1 cellular context compared by ENCODE assay signal in the genomic region with DNA sequence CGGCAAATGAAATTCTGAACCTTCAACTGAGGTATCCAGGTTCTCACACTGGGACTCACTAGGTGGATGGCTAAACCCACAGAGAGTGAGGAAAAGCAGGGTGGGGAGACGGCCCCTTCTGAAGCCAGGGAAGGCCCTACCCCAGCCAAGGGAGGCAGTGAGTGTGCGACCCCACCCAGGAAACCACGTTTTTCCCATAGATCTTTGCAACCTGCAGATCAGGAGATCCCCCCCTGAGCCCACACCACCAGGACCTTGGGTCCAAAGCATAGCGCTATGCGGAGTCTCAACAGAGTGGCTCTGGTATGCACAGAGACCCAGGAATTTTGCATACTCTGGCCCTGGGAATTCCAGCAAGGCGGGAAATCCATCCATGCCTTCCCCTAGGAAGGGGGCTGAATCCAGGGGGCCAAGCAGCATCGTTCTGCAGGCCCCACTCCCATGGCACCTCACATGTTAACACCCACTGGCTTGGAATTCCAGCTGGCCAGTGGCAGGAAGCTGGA.
TF ChIP-seq lines count a peak whose summit lies in the region.

No MANE protein-coding gene starts in this region.

TF ChIP-seq in HepG2, 621 proteins besides CTCF, POLR2A, EP300 and RAD21 (continued from another document and continues in another):
- TF ChIP-seq TBL1XR1 (IDR thresholded peaks at IDR 0.05; ENCODE audit: borderline replicate concordance, low read length, partially characterized antibody) (no peak), ZSCAN21 (CRISPR knock-in tag; IDR thresholded peaks at IDR 0.05; ENCODE audit: borderline replicate concordance) (no peak), ZSCAN31 (CRISPR knock-in tag; IDR thresholded peaks at IDR 0.05; ENCODE audit: low read depth) (no peak), POLR2AphosphoS2 (IDR thresholded peaks at IDR 0.05; ENCODE audit: low read depth, low read length) (no peak), SMARCC2 (IDR thresholded peaks at IDR 0.05) (no peak), ZNF747 (CRISPR knock-in tag; IDR thresholded peaks at IDR 0.05; ENCODE audit: borderline replicate concordance) (no peak), MED1 (CRISPR knock-in tag; IDR thresholded peaks at IDR 0.05) (no peak), KMT2B (CRISPR knock-in tag; IDR thresholded peaks at IDR 0.05) (no peak), ZNF772 (CRISPR knock-in tag; IDR thresholded peaks at IDR 0.05) (no peak), RARG (CRISPR knock-in tag; IDR thresholded peaks at IDR 0.05; ENCODE audit: low read depth) (no peak), POLR2AphosphoS5 (IDR thresholded peaks at IDR 0.05; ENCODE audit: low read depth, low read length) (no peak), NR2F6 (IDR thresholded peaks at IDR 0.05) (no peak), NR2F6 (CRISPR knock-in tag; IDR thresholded peaks at IDR 0.05) (no peak), FOXA3 (CRISPR knock-in tag; IDR thresholded peaks at IDR 0.05) (no peak), ZNF253 (CRISPR knock-in tag; IDR thresholded peaks at IDR 0.05; ENCODE audit: borderline replicate concordance) (no peak), GATA4 (IDR thresholded peaks at IDR 0.05; ENCODE audit: borderline replicate concordance, low read depth) (no peak), ZNF468 (CRISPR knock-in tag; IDR thresholded peaks at IDR 0.05) (no peak), DR1 (CRISPR knock-in tag; IDR thresholded peaks at IDR 0.05) (no peak), ZMYM3 (CRISPR knock-in tag; IDR thresholded peaks at IDR 0.05) (no peak), ZNF570 (CRISPR knock-in tag; IDR thresholded peaks at IDR 0.05; ENCODE audit: borderline replicate concordance) (no peak)
- TF ChIP-seq, protein P1, sequence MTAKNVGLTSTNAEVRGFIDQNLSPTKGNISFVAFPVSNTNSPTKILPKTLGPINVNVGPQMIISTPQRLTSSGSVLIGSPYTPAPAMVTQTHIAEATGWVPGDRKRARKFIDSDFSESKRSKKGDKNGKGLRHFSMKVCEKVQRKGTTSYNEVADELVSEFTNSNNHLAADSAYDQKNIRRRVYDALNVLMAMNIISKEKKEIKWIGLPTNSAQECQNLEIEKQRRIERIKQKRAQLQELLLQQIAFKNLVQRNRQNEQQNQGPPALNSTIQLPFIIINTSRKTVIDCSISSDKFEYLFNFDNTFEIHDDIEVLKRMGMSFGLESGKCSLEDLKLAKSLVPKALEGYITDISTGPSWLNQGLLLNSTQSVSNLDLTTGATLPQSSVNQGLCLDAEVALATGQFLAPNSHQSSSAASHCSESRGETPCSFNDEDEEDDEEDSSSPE (CRISPR knock-in tag; IDR thresholded peaks at IDR 0.05) = no peak
- TF ChIP-seq, protein P2, sequence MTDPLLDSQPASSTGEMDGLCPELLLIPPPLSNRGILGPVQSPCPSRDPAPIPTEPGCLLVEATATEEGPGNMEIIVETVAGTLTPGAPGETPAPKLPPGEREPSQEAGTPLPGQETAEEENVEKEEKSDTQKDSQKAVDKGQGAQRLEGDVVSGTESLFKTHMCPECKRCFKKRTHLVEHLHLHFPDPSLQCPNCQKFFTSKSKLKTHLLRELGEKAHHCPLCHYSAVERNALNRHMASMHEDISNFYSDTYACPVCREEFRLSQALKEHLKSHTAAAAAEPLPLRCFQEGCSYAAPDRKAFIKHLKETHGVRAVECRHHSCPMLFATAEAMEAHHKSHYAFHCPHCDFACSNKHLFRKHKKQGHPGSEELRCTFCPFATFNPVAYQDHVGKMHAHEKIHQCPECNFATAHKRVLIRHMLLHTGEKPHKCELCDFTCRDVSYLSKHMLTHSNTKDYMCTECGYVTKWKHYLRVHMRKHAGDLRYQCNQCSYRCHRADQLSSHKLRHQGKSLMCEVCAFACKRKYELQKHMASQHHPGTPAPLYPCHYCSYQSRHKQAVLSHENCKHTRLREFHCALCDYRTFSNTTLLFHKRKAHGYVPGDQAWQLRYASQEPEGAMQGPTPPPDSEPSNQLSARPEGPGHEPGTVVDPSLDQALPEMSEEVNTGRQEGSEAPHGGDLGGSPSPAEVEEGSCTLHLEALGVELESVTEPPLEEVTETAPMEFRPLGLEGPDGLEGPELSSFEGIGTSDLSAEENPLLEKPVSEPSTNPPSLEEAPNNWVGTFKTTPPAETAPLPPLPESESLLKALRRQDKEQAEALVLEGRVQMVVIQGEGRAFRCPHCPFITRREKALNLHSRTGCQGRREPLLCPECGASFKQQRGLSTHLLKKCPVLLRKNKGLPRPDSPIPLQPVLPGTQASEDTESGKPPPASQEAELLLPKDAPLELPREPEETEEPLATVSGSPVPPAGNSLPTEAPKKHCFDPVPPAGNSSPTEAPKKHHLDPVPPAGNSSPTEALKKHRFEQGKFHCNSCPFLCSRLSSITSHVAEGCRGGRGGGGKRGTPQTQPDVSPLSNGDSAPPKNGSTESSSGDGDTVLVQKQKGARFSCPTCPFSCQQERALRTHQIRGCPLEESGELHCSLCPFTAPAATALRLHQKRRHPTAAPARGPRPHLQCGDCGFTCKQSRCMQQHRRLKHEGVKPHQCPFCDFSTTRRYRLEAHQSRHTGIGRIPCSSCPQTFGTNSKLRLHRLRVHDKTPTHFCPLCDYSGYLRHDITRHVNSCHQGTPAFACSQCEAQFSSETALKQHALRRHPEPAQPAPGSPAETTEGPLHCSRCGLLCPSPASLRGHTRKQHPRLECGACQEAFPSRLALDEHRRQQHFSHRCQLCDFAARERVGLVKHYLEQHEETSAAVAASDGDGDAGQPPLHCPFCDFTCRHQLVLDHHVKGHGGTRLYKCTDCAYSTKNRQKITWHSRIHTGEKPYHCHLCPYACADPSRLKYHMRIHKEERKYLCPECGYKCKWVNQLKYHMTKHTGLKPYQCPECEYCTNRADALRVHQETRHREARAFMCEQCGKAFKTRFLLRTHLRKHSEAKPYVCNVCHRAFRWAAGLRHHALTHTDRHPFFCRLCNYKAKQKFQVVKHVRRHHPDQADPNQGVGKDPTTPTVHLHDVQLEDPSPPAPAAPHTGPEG (CRISPR knock-in tag; IDR thresholded peaks at IDR 0.05) = 0 out of 2 replicates have a peak, but pooled peaks have one; percentile 46
- TF ChIP-seq, protein P3, sequence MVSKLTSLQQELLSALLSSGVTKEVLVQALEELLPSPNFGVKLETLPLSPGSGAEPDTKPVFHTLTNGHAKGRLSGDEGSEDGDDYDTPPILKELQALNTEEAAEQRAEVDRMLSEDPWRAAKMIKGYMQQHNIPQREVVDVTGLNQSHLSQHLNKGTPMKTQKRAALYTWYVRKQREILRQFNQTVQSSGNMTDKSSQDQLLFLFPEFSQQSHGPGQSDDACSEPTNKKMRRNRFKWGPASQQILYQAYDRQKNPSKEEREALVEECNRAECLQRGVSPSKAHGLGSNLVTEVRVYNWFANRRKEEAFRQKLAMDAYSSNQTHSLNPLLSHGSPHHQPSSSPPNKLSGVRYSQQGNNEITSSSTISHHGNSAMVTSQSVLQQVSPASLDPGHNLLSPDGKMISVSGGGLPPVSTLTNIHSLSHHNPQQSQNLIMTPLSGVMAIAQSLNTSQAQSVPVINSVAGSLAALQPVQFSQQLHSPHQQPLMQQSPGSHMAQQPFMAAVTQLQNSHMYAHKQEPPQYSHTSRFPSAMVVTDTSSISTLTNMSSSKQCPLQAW (CRISPR knock-in tag; IDR thresholded peaks at IDR 0.05) = no peak
- TF ChIP-seq, protein P4, sequence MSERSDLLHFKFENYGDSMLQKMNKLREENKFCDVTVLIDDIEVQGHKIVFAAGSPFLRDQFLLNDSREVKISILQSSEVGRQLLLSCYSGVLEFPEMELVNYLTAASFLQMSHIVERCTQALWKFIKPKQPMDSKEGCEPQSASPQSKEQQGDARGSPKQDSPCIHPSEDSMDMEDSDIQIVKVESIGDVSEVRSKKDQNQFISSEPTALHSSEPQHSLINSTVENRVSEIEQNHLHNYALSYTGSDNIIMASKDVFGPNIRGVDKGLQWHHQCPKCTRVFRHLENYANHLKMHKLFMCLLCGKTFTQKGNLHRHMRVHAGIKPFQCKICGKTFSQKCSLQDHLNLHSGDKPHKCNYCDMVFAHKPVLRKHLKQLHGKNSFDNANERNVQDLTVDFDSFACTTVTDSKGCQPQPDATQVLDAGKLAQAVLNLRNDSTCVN (CRISPR knock-in tag; IDR thresholded peaks at IDR 0.05; ENCODE audit: borderline replicate concordance) = no peak
- TF ChIP-seq, protein P5, sequence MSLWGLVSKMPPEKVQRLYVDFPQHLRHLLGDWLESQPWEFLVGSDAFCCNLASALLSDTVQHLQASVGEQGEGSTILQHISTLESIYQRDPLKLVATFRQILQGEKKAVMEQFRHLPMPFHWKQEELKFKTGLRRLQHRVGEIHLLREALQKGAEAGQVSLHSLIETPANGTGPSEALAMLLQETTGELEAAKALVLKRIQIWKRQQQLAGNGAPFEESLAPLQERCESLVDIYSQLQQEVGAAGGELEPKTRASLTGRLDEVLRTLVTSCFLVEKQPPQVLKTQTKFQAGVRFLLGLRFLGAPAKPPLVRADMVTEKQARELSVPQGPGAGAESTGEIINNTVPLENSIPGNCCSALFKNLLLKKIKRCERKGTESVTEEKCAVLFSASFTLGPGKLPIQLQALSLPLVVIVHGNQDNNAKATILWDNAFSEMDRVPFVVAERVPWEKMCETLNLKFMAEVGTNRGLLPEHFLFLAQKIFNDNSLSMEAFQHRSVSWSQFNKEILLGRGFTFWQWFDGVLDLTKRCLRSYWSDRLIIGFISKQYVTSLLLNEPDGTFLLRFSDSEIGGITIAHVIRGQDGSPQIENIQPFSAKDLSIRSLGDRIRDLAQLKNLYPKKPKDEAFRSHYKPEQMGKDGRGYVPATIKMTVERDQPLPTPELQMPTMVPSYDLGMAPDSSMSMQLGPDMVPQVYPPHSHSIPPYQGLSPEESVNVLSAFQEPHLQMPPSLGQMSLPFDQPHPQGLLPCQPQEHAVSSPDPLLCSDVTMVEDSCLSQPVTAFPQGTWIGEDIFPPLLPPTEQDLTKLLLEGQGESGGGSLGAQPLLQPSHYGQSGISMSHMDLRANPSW (CRISPR knock-in tag; IDR thresholded peaks at IDR 0.05; ENCODE audit: borderline replicate concordance) = no peak
- TF ChIP-seq, protein P6, sequence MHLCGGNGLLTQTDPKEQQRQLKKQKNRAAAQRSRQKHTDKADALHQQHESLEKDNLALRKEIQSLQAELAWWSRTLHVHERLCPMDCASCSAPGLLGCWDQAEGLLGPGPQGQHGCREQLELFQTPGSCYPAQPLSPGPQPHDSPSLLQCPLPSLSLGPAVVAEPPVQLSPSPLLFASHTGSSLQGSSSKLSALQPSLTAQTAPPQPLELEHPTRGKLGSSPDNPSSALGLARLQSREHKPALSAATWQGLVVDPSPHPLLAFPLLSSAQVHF (CRISPR knock-in tag; IDR thresholded peaks at IDR 0.05) = no peak
- TF ChIP-seq, protein P7, sequence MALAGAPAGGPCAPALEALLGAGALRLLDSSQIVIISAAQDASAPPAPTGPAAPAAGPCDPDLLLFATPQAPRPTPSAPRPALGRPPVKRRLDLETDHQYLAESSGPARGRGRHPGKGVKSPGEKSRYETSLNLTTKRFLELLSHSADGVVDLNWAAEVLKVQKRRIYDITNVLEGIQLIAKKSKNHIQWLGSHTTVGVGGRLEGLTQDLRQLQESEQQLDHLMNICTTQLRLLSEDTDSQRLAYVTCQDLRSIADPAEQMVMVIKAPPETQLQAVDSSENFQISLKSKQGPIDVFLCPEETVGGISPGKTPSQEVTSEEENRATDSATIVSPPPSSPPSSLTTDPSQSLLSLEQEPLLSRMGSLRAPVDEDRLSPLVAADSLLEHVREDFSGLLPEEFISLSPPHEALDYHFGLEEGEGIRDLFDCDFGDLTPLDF (CRISPR knock-in tag; IDR thresholded peaks at IDR 0.05) = 0 out of 2 replicates have a peak, but pooled peaks have one; percentile 45
- TF ChIP-seq, protein P8, sequence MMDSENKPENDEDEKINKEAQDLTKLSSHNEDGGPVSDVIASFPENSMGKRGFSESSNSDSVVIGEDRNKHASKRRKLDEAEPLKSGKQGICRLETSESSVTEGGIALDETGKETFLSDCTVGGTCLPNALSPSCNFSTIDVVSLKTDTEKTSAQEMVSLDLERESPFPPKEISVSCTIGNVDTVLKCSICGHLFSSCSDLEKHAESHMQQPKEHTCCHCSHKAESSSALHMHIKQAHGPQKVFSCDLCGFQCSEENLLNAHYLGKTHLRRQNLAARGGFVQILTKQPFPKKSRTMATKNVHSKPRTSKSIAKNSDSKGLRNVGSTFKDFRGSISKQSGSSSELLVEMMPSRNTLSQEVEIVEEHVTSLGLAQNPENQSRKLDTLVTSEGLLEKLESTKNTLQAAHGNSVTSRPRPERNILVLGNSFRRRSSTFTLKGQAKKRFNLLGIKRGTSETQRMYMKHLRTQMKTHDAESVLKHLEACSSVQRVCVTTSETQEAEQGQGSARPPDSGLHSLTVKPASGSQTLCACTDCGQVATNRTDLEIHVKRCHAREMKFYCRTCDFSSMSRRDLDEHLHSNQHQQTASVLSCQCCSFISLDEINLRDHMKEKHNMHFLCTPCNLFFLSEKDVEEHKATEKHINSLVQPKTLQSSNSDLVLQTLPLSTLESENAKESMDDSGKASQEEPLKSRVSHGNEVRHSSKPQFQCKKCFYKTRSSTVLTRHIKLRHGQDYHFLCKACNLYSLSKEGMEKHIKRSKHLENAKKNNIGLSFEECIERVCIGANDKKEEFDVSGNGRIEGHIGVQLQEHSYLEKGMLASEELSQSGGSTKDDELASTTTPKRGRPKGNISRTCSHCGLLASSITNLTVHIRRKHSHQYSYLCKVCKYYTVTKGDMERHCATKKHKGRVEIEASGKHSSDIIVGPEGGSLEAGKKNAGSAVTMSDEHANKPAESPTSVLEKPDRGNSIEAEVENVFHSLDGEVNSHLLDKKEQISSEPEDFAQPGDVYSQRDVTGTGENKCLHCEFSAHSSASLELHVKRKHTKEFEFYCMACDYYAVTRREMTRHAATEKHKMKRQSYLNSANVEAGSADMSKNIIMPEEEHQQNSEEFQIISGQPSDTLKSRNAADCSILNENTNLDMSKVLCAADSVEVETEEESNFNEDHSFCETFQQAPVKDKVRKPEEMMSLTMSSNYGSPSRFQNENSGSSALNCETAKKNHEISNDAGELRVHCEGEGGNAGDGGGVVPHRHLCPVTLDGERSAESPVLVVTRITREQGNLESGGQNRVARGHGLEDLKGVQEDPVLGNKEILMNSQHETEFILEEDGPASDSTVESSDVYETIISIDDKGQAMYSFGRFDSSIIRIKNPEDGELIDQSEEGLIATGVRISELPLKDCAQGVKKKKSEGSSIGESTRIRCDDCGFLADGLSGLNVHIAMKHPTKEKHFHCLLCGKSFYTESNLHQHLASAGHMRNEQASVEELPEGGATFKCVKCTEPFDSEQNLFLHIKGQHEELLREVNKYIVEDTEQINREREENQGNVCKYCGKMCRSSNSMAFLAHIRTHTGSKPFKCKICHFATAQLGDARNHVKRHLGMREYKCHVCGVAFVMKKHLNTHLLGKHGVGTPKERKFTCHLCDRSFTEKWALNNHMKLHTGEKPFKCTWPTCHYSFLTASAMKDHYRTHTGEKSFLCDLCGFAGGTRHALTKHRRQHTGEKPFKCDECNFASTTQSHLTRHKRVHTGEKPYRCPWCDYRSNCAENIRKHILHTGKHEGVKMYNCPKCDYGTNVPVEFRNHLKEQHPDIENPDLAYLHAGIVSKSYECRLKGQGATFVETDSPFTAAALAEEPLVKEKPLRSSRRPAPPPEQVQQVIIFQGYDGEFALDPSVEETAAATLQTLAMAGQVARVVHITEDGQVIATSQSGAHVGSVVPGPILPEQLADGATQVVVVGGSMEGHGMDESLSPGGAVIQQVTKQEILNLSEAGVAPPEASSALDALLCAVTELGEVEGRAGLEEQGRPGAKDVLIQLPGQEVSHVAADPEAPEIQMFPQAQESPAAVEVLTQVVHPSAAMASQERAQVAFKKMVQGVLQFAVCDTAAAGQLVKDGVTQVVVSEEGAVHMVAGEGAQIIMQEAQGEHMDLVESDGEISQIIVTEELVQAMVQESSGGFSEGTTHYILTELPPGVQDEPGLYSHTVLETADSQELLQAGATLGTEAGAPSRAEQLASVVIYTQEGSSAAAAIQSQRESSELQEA (CRISPR knock-in tag; IDR thresholded peaks at IDR 0.05; ENCODE audit: not compliant biosample characterization) = no peak
